ENCODE assay signal across 27 cellular contexts in the genomic region with DNA sequence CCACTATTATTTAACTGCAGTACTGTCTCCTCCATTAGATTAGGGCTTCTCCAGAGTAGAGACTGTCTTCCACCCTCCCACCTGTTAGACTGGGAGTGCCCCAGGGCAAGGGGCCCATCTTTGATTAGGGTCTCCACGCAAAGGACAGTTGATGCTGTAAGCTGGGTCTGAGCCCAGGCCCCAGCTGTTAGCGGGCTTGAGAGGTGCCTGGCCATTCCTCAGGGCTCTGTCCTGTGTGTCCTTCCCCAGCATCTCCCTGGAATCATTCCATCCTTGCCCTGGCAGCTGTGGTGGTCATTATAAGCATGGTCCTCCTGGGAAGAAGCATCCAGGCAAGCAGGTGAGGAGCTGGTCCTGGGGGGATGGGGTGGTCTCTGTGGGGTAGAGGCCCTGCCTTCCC. TPM values are rescaled to one million over a fixed set of nuclear protein-coding genes. Genes with fewer than 3 reads are reported as not detected.
"Had no signal": no experiment of that assay in that cellular context is flagged by ENCODE, and none has a peak within 500 bp of the region (broad histone marks: within the 10 kb centered on the region; RNA-seq: fewer than 3 reads in every experiment).

No MANE protein-coding gene starts in this region.

- H3K4me1 Mint-ChIP-seq: endodermal cell had no signal

- H3K9me3 ChIP-seq: colonic mucosa, heart left ventricle, right atrium auricular region, sigmoid colon, stomach, upper lobe of left lung, uterus had no signal

- H3K4me3 Mint-ChIP-seq: endodermal cell had no signal

- H3K36me3 ChIP-seq: colonic mucosa, uterus had no signal

- H3K27me3 ChIP-seq: colonic mucosa, heart left ventricle, right atrium auricular region, sigmoid colon, stomach, upper lobe of left lung, uterus had no signal

- H3K27ac Mint-ChIP-seq: endodermal cell had no signal

- H3K36me3 Mint-ChIP-seq: naive thymus-derived CD8-positive, alpha-beta T cell had no signal

- H3K4me3 ChIP-seq: colonic mucosa, heart left ventricle, lung, right atrium auricular region, sigmoid colon, skin epidermis, stomach, upper lobe of left lung, uterus had no signal

- ATAC-seq: heart left ventricle; left colon; left ventricle myocardium superior; naive thymus-derived CD8-positive, alpha-beta T cell had no signal

- H3K9me3 Mint-ChIP-seq: endodermal cell; naive thymus-derived CD8-positive, alpha-beta T cell had no signal

- DNase-seq: colonic mucosa; dermis blood vessel endothelial cell; endodermal cell; erythroblast; foreskin melanocyte; heart left ventricle; hippocampal formation; left ventricle myocardium superior; mesenchymal stem cell; midbrain; naive thymus-derived CD8-positive, alpha-beta T cell; sigmoid colon; stimulated activated CD4-positive, alpha-beta T cell treated with anti-CD3 and anti-CD28 coated beads, Interleukin-2, amount 100 ng/mL, for 24 hours; stimulated activated CD4-positive, alpha-beta T cell treated with anti-CD3 and anti-CD28 coated beads, Interleukin-4, amount 100 ng/mL, for 4 hours; stimulated activated naive CD4-positive, alpha-beta T cell; stomach; substantia nigra; upper lobe of left lung; uterus had no signal

- H3K27ac ChIP-seq: colonic mucosa, heart left ventricle, right atrium auricular region, skin epidermis, stomach, upper lobe of left lung, uterus had no signal

RNA-seq across cellular contexts. Expression of a gene that starts 6.1 kb away (rescaled TPM):
- total RNA-seq: dermis blood vessel endothelial cell; endodermal cell; endothelial cell of umbilical vein; glomerular endothelial cell; heart left ventricle; kidney epithelial cell; left ventricle myocardium superior; naive thymus-derived CD8-positive, alpha-beta T cell; osteocyte; right atrium auricular region; sigmoid colon; uterus had no signal

RNA-seq across cellular contexts. Expression of a gene that starts 16.5 kb away (rescaled TPM):
- total RNA-seq: dermis blood vessel endothelial cell; endothelial cell of umbilical vein; glomerular endothelial cell; naive thymus-derived CD8-positive, alpha-beta T cell had no signal

RNA-seq across cellular contexts. Expression of a gene that starts 25.3 kb away (rescaled TPM):
- total RNA-seq: colonic mucosa; dermis blood vessel endothelial cell; endodermal cell; endothelial cell of umbilical vein; glomerular endothelial cell; kidney epithelial cell; naive thymus-derived CD8-positive, alpha-beta T cell; osteocyte; sigmoid colon; upper lobe of left lung had no signal
